ENCODE assay signal across 12 cellular contexts in the genomic region with DNA sequence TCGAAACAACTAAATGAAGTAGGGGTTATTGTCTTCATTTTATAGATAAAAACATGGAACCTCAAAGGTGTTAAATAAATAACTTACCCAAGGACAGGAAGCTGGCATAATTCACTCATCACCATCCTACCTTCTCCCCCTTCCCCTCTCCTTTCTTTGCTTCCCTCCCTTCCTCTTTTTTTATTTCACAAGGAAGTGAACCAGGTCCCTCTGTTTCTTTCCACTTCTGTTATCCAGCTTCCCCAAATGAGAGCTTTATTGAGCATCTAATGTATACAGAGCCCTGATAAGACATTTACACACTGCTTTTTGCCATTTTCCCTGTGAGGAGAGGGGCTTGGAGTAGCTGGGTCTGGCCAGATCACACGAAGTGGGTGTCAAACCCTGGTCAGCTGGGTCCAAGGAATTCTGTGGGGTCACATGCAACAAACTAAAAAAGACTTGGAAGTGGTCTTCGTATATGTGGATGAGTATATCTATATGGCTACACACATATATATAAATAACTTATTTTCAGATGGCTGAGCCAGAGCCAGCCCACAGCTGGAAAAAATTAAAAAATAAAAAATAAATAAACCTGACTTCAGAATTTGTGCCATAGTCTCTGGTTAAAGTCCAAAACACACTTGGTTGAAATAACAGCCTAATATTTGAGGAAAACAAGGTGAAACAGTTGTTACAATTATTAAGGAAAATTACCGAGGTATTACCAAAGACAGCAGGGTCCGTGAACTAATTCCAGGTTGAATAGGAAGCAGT. TPM values are rescaled to one million over a fixed set of nuclear protein-coding genes. Genes with fewer than 3 reads are reported as not detected.
DNase-seq lines count a peak whose midpoint lies in the region; ATAC-seq and TF ChIP-seq lines count a peak whose summit lies in the region.
"Had no signal": no experiment of that assay in that cellular context is flagged by ENCODE, and none has a peak within 500 bp of the region (broad histone marks: within the 10 kb centered on the region; RNA-seq: fewer than 3 reads in every experiment).

No MANE protein-coding gene starts in this region.

- no peaks in the 10 kb centered on the region for H3K36me3 Mint-ChIP-seq in osteocyte (ENCODE audit: unreplicated experiment)

- H3K36me3 ChIP-seq in ACC112 (ENCODE audit: insufficient read depth, low read length): no peaks in the 10 kb centered on the region

- H3K79me2 ChIP-seq in ACC112 (ENCODE audit: control insufficient read depth, insufficient read depth, low read length, unreplicated experiment): no peaks in the 10 kb centered on the region

- H3K27ac Mint-ChIP-seq in osteocyte (ENCODE audit: unreplicated experiment): peak overlapping the region; percentile 91

- H3K9me3 Mint-ChIP-seq in osteocyte (ENCODE audit: unreplicated experiment): no peaks in the 10 kb centered on the region

- H3K27me3 Mint-ChIP-seq in osteocyte (ENCODE audit: unreplicated experiment): no peaks in the 10 kb centered on the region

- no peak for ATAC-seq in GM21515 (IDR thresholded peaks at IDR 0.05; ENCODE audit: unreplicated experiment)
- no peak for ATAC-seq in HG02840 (IDR thresholded peaks at IDR 0.05; ENCODE audit: low FRiP score, unreplicated experiment)

- H3K4me1 ChIP-seq in ACC112 (ENCODE audit: control insufficient read depth, insufficient read depth, low read length, unreplicated experiment): peaks cover 30% of the 10 kb centered on the region

- H2AFZ ChIP-seq in ACC112 (ENCODE audit: low read length, unreplicated experiment): peak overlapping the region; percentile 19

- H3K4me1 Mint-ChIP-seq in osteocyte (ENCODE audit: unreplicated experiment): peaks cover 80% of the 10 kb centered on the region

- H3K4me3 ChIP-seq in ACC112 (ENCODE audit: low read depth, low read length): no peak overlapping the region
- peak overlapping the region; percentile 59 for H3K4me3 ChIP-seq in coronary artery

- TF ChIP-seq CTCF in coronary artery (IDR thresholded peaks at IDR 0.05) (no peak), osteocyte (IDR thresholded peaks at IDR 0.05) (no peak)

- no peaks in the 10 kb centered on the region for H3K27me3 ChIP-seq in ACC112 (ENCODE audit: insufficient read depth, low read length)

- peak overlapping the region; percentile 55; the same call in 1 of the 2 replicates for H3K27ac ChIP-seq in ACC112 (ENCODE audit: low read depth, low read length)
- peak overlapping the region; percentile 84 to 92 for H3K27ac ChIP-seq in coronary artery

- H3K4me3 Mint-ChIP-seq in osteocyte (ENCODE audit: unreplicated experiment): no peak overlapping the region

- DNase-seq in NOMO-1 treated with DMSO at 0.1 percent for 48 hours (lab: John Stamatoyannopoulos, UW; ENCODE audit: unreplicated experiment): peak; percentile 73
- no peak for DNase-seq in coronary artery (ENCODE audit: low spot score)
- DNase-seq in osteocyte (ENCODE audit: extremely low spot score, unreplicated experiment): no peak
- no peak for DNase-seq in activated gamma-delta T cell treated with Interleukin-2 at 50 U/mL for 16 hours
- DNase-seq in NCI-H345 treated with DMSO at 0.1 percent for 48 hours (lab: John Stamatoyannopoulos, UW; ENCODE audit: unreplicated experiment): no peak
- DNase-seq: activated CD4-positive, alpha-beta T cell treated with anti-CD3 and anti-CD28 coated beads, Interleukin-2, amount 50 U/mL, for 4 hours; cortex of kidney; NCI-H446 treated with DMSO at 0.1 percent for 48 hours; occipital lobe had no signal

RNA-seq across cellular contexts. Expression of a gene that starts 49.3 kb away (rescaled TPM):
- 82.6 and 83.2 TPM in 2 replicates for total RNA-seq in osteocyte
